1 cellular context compared by ENCODE assay signal in genomic region chr15:74422723-74423442, GRCh38.
A peak's percentile ranks its signal among the peaks of the same experiment; 100 is the strongest.
TF ChIP-seq lines count a peak whose summit lies in the region.

No MANE protein-coding gene starts in this region.

TF ChIP-seq in HepG2, 621 proteins besides CTCF, POLR2A, EP300 and RAD21 (continued from another document):
- TF ChIP-seq ZSCAN21 (CRISPR knock-in tag; IDR thresholded peaks at IDR 0.05; ENCODE audit: borderline replicate concordance): no peak
- no peak for TF ChIP-seq ZNF451 (CRISPR knock-in tag; IDR thresholded peaks at IDR 0.05)
- no peak for TF ChIP-seq ZMAT5 (CRISPR knock-in tag; IDR thresholded peaks at IDR 0.05; ENCODE audit: borderline replicate concordance, low read depth)
- TF ChIP-seq PAF1 (CRISPR knock-in tag; IDR thresholded peaks at IDR 0.05): no peak
- TF ChIP-seq ZNF276 (CRISPR knock-in tag; IDR thresholded peaks at IDR 0.05; ENCODE audit: low read depth): no peak
- TF ChIP-seq TSC22D2 (CRISPR knock-in tag; IDR thresholded peaks at IDR 0.05; ENCODE audit: borderline replicate concordance): no peak; the same call in 1 of the 2 replicates
- TF ChIP-seq NFIB (CRISPR knock-in tag; IDR thresholded peaks at IDR 0.05; ENCODE audit: borderline replicate concordance): no peak
- no peak for TF ChIP-seq NFYC (CRISPR knock-in tag; IDR thresholded peaks at IDR 0.05)
- TF ChIP-seq ZBTB26 (CRISPR knock-in tag; IDR thresholded peaks at IDR 0.05; ENCODE audit: borderline replicate concordance): no peak
- TF ChIP-seq SKI (IDR thresholded peaks at IDR 0.05; ENCODE audit: partially characterized antibody): peak; percentile 60
- TF ChIP-seq ZHX1 (CRISPR knock-in tag; IDR thresholded peaks at IDR 0.05; ENCODE audit: low read depth): no peak
- TF ChIP-seq MTA3 (CRISPR knock-in tag; IDR thresholded peaks at IDR 0.05): no peak
- TF ChIP-seq ZNF234 (CRISPR knock-in tag; conservative IDR thresholded peaks at IDR 0.05): no peak
- TF ChIP-seq ONECUT2 (CRISPR knock-in tag; IDR thresholded peaks at IDR 0.05): no peak
- TF ChIP-seq TEAD3 (CRISPR knock-in tag; optimal IDR thresholded peaks at IDR 0.05; ENCODE audit: borderline replicate concordance): peak; percentile 88
- TF ChIP-seq ZNF101 (CRISPR knock-in tag; IDR thresholded peaks at IDR 0.05; ENCODE audit: borderline replicate concordance, low read depth): no peak
- TF ChIP-seq ZFY (CRISPR knock-in tag; IDR thresholded peaks at IDR 0.05): peak; percentile 76
- TF ChIP-seq JUND (CRISPR knock-in tag; IDR thresholded peaks at IDR 0.05): no peak
- TF ChIP-seq AKNA (CRISPR knock-in tag; IDR thresholded peaks at IDR 0.05; ENCODE audit: borderline replicate concordance): no peak
- no peak for TF ChIP-seq TEAD2 (CRISPR knock-in tag; IDR thresholded peaks at IDR 0.05)
- no peak for TF ChIP-seq ZNF552 (CRISPR knock-in tag; IDR thresholded peaks at IDR 0.05; ENCODE audit: borderline replicate concordance)
TF ChIP-seq in HepG2: peak in this region for 102.
